Comparison of ENCODE assay signal across 12 cellular contexts in the genomic region with DNA sequence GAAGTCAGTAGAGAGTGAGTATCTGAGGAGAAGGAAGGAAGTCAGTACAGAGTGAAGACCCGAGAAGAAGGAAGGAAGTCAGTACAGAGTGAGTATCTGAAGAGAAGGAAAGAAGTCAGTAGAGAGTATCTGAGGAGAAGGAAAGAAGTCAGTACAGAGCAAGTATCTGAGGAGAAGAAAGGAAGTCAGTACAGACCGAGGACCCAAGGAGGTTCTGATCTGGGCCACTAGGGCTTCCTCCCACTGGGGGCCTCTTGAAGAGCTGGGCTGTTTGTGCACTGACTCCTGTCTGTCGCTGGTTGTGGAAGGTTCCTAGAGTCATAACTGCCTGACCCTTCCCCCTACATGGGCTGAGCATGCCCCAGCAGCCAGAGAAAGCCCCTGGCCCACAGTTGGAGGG.
"Had no signal": no experiment of that assay in that cellular context is flagged by ENCODE, and none has a peak within 500 bp of the region (broad histone marks: within the 10 kb centered on the region; RNA-seq: fewer than 3 reads in every experiment).

No MANE protein-coding gene starts in this region.

- H3K4me3 ChIP-seq: gastrocnemius medialis, heart right ventricle, right atrium auricular region, smooth muscle cell had no signal

- DNase-seq: activated CD4-positive, alpha-beta T cell treated with anti-CD3 and anti-CD28 coated beads for 1 hour; activated naive CD4-positive, alpha-beta T cell treated with anti-CD3 and anti-CD28 coated beads for 36 hours; central memory CD4-positive, alpha-beta T cell; cortex of kidney; effector memory CD4-positive, alpha-beta T cell; gastrocnemius medialis; heart right ventricle; left ventricle myocardium superior had no signal

- H3K36me3 ChIP-seq: gastrocnemius medialis, heart right ventricle, right atrium auricular region had no signal

- H3K27ac ChIP-seq: gastrocnemius medialis, heart right ventricle, right atrium auricular region had no signal

- H3K27me3 ChIP-seq: right atrium auricular region had no signal

- H3K4me3 Mint-ChIP-seq: activated naive CD4-positive, alpha-beta T cell treated with anti-CD3 and anti-CD28 coated beads for 36 hours; activated T-helper 17 cell treated with anti-CD3 and anti-CD28 coated beads, Interleukin-2, amount 50 U/mL, for 72 hours; type B pancreatic cell had no signal

- H3K36me3 Mint-ChIP-seq: type B pancreatic cell had no signal

- ATAC-seq: activated T-helper 17 cell treated with anti-CD3 and anti-CD28 coated beads, Interleukin-2, amount 50 U/mL, for 72 hours; gastrocnemius medialis had no signal

- H3K4me1 ChIP-seq: gastrocnemius medialis, right atrium auricular region had no signal

- H3K27ac Mint-ChIP-seq: activated naive CD4-positive, alpha-beta T cell treated with anti-CD3 and anti-CD28 coated beads for 36 hours; activated T-helper 17 cell treated with anti-CD3 and anti-CD28 coated beads, Interleukin-2, amount 50 U/mL, for 72 hours; type B pancreatic cell had no signal

- H3K9me3 Mint-ChIP-seq: type B pancreatic cell had no signal

- H3K9me3 ChIP-seq: gastrocnemius medialis, heart right ventricle, right atrium auricular region had no signal
